In genomic region chr18:78406743-78407455, GRCh38 we compare ENCODE assay signal across 14 cellular contexts.
A peak's percentile ranks its signal among the peaks of the same experiment; 100 is the strongest.
DNase-seq lines count a peak whose midpoint lies in the region; ATAC-seq, FAIRE-seq and TF ChIP-seq lines count a peak whose summit lies in the region.
"Had no signal": no experiment of that assay in that cellular context is flagged by ENCODE, and none has a peak within 500 bp of the region (broad histone marks: within the 10 kb centered on the region; RNA-seq: fewer than 3 reads in every experiment).

No MANE protein-coding gene starts in this region.

- H3K27me3 ChIP-seq in Loucy (ENCODE audit: insufficient read depth, low read length, poor library complexity, severe bottlenecking) (no peaks in the 10 kb centered on the region), pancreas (no peaks in the 10 kb centered on the region), tibial artery (peaks cover 0 to 5% of the 10 kb centered on the region in 2 donors)

- H3K79me2 ChIP-seq in Loucy (ENCODE audit: insufficient read depth, low read length), result no peaks in the 10 kb centered on the region

- intact Hi-C loops in pancreas (cut with DNase I) (no loop called here), tibial artery (cut with DNase I; ENCODE audit: low total_unique reads) (no loop called here)

- H3K4me1 ChIP-seq in Loucy (ENCODE audit: insufficient read depth, low read length, poor library complexity, severe bottlenecking) (peaks cover 9% of the 10 kb centered on the region), pancreas (no peaks in the 10 kb centered on the region), tibial artery (peaks cover 0 to 2% (median 0%) of the 10 kb centered on the region in 4 donors)
- H3K4me1 ChIP-seq: HAP-1, lower lobe of right lung had no signal

- H3K9me2 ChIP-seq in Loucy (replicated peaks; ENCODE audit: low read depth, low read length), result no peaks in the 10 kb centered on the region

- DNase-seq in NCI-H345 (lab: John Stamatoyannopoulos, UW) (peak; percentile 38), NCI-H345 treated with DMSO at 0.1 percent for 48 hours (lab: John Stamatoyannopoulos, UW; ENCODE audit: unreplicated experiment) (no peak), pancreas (peak in 1 of 6 donors; percentile 25), GM13977 (ENCODE audit: low spot score) (no peak), tibial artery (no peak)
- DNase-seq: aorta; lower lobe of right lung; NCI-H187; stimulated activated naive CD4-positive, alpha-beta T cell treated with Interleukin-2 at 50 U/mL for 16 hours had no signal

- no peak for FAIRE-seq in pancreas (lab: Jason Lieb, UNC)
- FAIRE-seq: A204.1 had no signal

- H3F3A ChIP-seq in Loucy (ENCODE audit: low read depth), result no peaks in the 10 kb centered on the region

- TF ChIP-seq CTCF in Loucy (conservative IDR thresholded peaks at IDR 0.05; ENCODE audit: low read length), result no peak
- TF ChIP-seq CTCF in VCaP (conservative IDR thresholded peaks at IDR 0.05), result no peak
- no peak for TF ChIP-seq CTCF in pancreas (IDR thresholded peaks at IDR 0.05)
- TF ChIP-seq CTCF in GM13977 (IDR thresholded peaks at IDR 0.05; ENCODE audit: extremely low read depth, insufficient read depth, missing control alignments), result no peak
- no peak for TF ChIP-seq CTCF in tibial artery (IDR thresholded peaks at IDR 0.05)

- WGBS in pancreas, 2 donors, result 47 to 48% methylated on average over 16 of the region's 16 CpGs

- no peaks in the 10 kb centered on the region for H3K9me3 ChIP-seq in Loucy (ENCODE audit: insufficient read depth, low read depth, low read length)
- H3K9me3 ChIP-seq in pancreas, result no peaks in the 10 kb centered on the region
- H3K9me3 ChIP-seq in tibial artery, result no peaks in the 10 kb centered on the region
- H3K9me3 ChIP-seq: HAP-1, lower lobe of right lung had no signal

- H3K4me3 ChIP-seq in Loucy (ENCODE audit: low read length, poor library complexity, severe bottlenecking) (peak overlapping the region; percentile 58), pancreas (no peak overlapping the region), tibial artery (no peak overlapping the region)
- H3K4me3 ChIP-seq: HAP-1, lower lobe of right lung had no signal

- in situ Hi-C loops in GM13977 (cut with MboI; ENCODE audit: low pct_unique_long_range_greater_than_20kb, low sequenced_read_pairs, unreplicated experiment), result no loop called here

- no peaks in the 10 kb centered on the region for H4K20me1 ChIP-seq in Loucy (ENCODE audit: insufficient read depth, low read length, poor library complexity, severe bottlenecking)

- H3K27ac ChIP-seq in VCaP (peak overlapping the region; percentile 93), pancreas (peak overlapping the region in 2 of 4 donors; percentile 8 to 40), tibial artery (no peak overlapping the region)
- H3K27ac ChIP-seq: lower lobe of right lung had no signal

- peak overlapping the region; percentile 72 for H3K4me2 ChIP-seq in Loucy (ENCODE audit: low read depth, low read length, poor library complexity, severe bottlenecking)

- ATAC-seq in pancreas, result peak; percentile 50 to 95 (median 88)
- no peak for ATAC-seq in HG03457 (IDR thresholded peaks at IDR 0.05; ENCODE audit: unreplicated experiment)

- peak overlapping the region; percentile 68 for H2AFZ ChIP-seq in Loucy (ENCODE audit: low read length)

- no peak overlapping the region for H3K9ac ChIP-seq in Loucy (ENCODE audit: low read depth, low read length, poor library complexity, severe bottlenecking)

- no peaks in the 10 kb centered on the region for H3K36me3 ChIP-seq in Loucy (ENCODE audit: insufficient read depth, low read length)
- H3K36me3 ChIP-seq in pancreas, result no peaks in the 10 kb centered on the region
- H3K36me3 ChIP-seq in tibial artery, result no peaks in the 10 kb centered on the region
- H3K36me3 ChIP-seq: HAP-1, lower lobe of right lung had no signal
